8 cellular contexts compared by ENCODE assay signal in genomic region chr7:192035-192649, GRCh38. TPM values are rescaled to one million over a fixed set of nuclear protein-coding genes. Genes with fewer than 3 reads are reported as not detected.
DNase-seq lines count a peak whose midpoint lies in the region; ATAC-seq and TF ChIP-seq lines count a peak whose summit lies in the region.

FAM20C (plus strand) TSS chr7:192571; CDS start chr7:193200, 629 bp downstream.

- H3K9me3 ChIP-seq in HUES6 (ENCODE audit: control insufficient read depth, insufficient read depth, low read depth, low read length) = no peaks in the 10 kb centered on the region
- no peaks in the 10 kb centered on the region for H3K9me3 ChIP-seq in vagina

- H3K4me1 ChIP-seq in HUES6 (ENCODE audit: control insufficient read depth, insufficient read depth, low read length) (peaks cover 58% of the 10 kb centered on the region), vagina (peaks cover 40% of the 10 kb centered on the region)

- TF ChIP-seq POLR2A in vagina (IDR thresholded peaks at IDR 0.05) = peak in 1 of 2 donors; percentile 78

- no peak for ATAC-seq in HG03571 (IDR thresholded peaks at IDR 0.05; ENCODE audit: unreplicated experiment)

- H3K36me3 ChIP-seq in HUES6 (ENCODE audit: control insufficient read depth, insufficient read depth, low read length) = peaks cover 19% of the 10 kb centered on the region
- peaks cover 25% of the 10 kb centered on the region for H3K36me3 ChIP-seq in brain microvascular endothelial cell (replicated peaks)
- H3K36me3 ChIP-seq in vagina = peaks cover 0 to 16% of the 10 kb centered on the region in 2 donors

- intact Hi-C loops in vagina (cut with DNase I) = loop anchor here (5.0 kb wide), 1 partner anchor 45 kb away; no protein-coding TSS in a partner anchor

- H3K27me3 Mint-ChIP-seq in progenitor cell of endocrine pancreas = peaks cover 31% of the 10 kb centered on the region

- no peak within 1 kb of the TSS for H3K27ac ChIP-seq in HUES6 (ENCODE audit: low read depth, low read length)
- peak within 1 kb of the TSS; percentile 68 for H3K27ac ChIP-seq in brain microvascular endothelial cell
- peak within 1 kb of the TSS; percentile 84 for H3K27ac ChIP-seq in vagina

- peaks cover 11% of the 10 kb centered on the region for H3K36me3 Mint-ChIP-seq in progenitor cell of endocrine pancreas (ENCODE audit: insufficient read depth)

- peak within 1 kb of the TSS; percentile 68 for H3K4me3 ChIP-seq in AG04449 (ENCODE audit: low read depth, low read length)
- H3K4me3 ChIP-seq in HUES6 (ENCODE audit: low read depth, low read length) = peak within 1 kb of the TSS; percentile 70
- peak within 1 kb of the TSS; percentile 91 for H3K4me3 ChIP-seq in brain microvascular endothelial cell (ENCODE audit: low read depth, low read length)
- H3K4me3 ChIP-seq in vagina = peak within 1 kb of the TSS; percentile 50 to 84

- H3K4me3 Mint-ChIP-seq in progenitor cell of endocrine pancreas (ENCODE audit: low read depth) = peak within 1 kb of the TSS; percentile 85

- DNase-seq in AG04449 (ENCODE audit: low read depth, low spot score) (no peak), T follicular helper cell (ENCODE audit: low read depth) (peak; percentile 8), brain microvascular endothelial cell (peak; percentile 61), hippocampal formation (lab: John Stamatoyannopoulos, UW) (peak; percentile 82 to 83), progenitor cell of endocrine pancreas (ENCODE audit: low spot score, unreplicated experiment) (peak; percentile 55), vagina (ENCODE audit: extremely low spot score in 2 of 2) (no peak)

- peak within 1 kb of the TSS; percentile 54 for H3K9ac ChIP-seq in HUES6 (ENCODE audit: low read length)

- CTCF ChIA-PET in AG04449 (lab: Yijun Ruan, JAX) = interaction anchor here (0.6 to 2.2 kb wide), 8 partner anchors 9 to 133 kb away, joined by 3 to 14 read pairs (median 4); no protein-coding TSS in a partner anchor

- no peak for TF ChIP-seq CTCF in AG04449 (IDR thresholded peaks at IDR 0.05; ENCODE audit: insufficient read depth, low read length, missing control alignments)
- TF ChIP-seq CTCF in brain microvascular endothelial cell (IDR thresholded peaks at IDR 0.05; ENCODE audit: low read depth, low read length, missing control alignments) = no peak
- no peak for TF ChIP-seq CTCF in progenitor cell of endocrine pancreas (IDR thresholded peaks at IDR 0.05; ENCODE audit: unreplicated experiment)
- no peak for TF ChIP-seq CTCF in vagina (IDR thresholded peaks at IDR 0.05)

- peaks cover 31% of the 10 kb centered on the region for H3K4me1 Mint-ChIP-seq in progenitor cell of endocrine pancreas (ENCODE audit: low read depth)

- H3K27me3 ChIP-seq in HUES6 (ENCODE audit: control insufficient read depth, insufficient read depth, low read length) (peaks cover 12% of the 10 kb centered on the region; the same call in 1 of the 2 replicates), brain microvascular endothelial cell (replicated peaks) (no peaks in the 10 kb centered on the region), vagina (no peaks in the 10 kb centered on the region)

- in situ Hi-C loops in brain microvascular endothelial cell (cut with HindIII; ENCODE audit: low pct_ligation_motif_present, low sequenced_read_pairs) = no loop called here

- peak within 1 kb of the TSS; percentile 81 for H3K27ac Mint-ChIP-seq in progenitor cell of endocrine pancreas

- POLR2A ChIA-PET in AG04449 (lab: Yijun Ruan, JAX) = interaction anchor here (1.0 to 2.0 kb wide), 3 partner anchors 11 to 127 kb away, joined by 3 to 5 read pairs (median 4); no protein-coding TSS in a partner anchor

- no peaks in the 10 kb centered on the region for H3K9me3 Mint-ChIP-seq in progenitor cell of endocrine pancreas (ENCODE audit: low read depth)

RNA-seq across cellular contexts. Expression of gene FAM20C, which starts in this region (rescaled TPM):
- total RNA-seq in progenitor cell of endocrine pancreas (32.9 and 33.3 TPM in 2 replicates), vagina (22.1 TPM)

Comparison
In these comparisons a context has a peak if more than half of its experiments do, and no peak if none do; other contexts are left out.
1. DNase-seq: peak in T follicular helper cell (single experiment), brain microvascular endothelial cell (single experiment), hippocampal formation (2 of 2) and progenitor cell of endocrine pancreas (single experiment); none in AG04449 (single experiment) and vagina (0 of 2).
2. Peak in every context shown above with its lines, with median percentiles within 50 percentile points of each other: H3K4me3 ChIP-seq.